In genomic region chr7:22477876-22478450, GRCh38 we compare ENCODE assay signal across 19 cellular contexts. TPM values are rescaled to one million over a fixed set of nuclear protein-coding genes. Genes with fewer than 3 reads are reported as not detected.
A peak's percentile ranks its signal among the peaks of the same experiment; 100 is the strongest.
DNase-seq lines count a peak whose midpoint lies in the region; ATAC-seq and TF ChIP-seq lines count a peak whose summit lies in the region.
"Had no signal": no experiment of that assay in that cellular context is flagged by ENCODE, and none has a peak within 500 bp of the region (broad histone marks: within the 10 kb centered on the region; RNA-seq: fewer than 3 reads in every experiment).

No MANE protein-coding gene starts in this region.

- TF ChIP-seq POLR2A in testis (IDR thresholded peaks at IDR 0.05) = no peak

- H3K79me2 ChIP-seq in SK-N-SH (ENCODE audit: insufficient read depth) = no peaks in the 10 kb centered on the region
- no peaks in the 10 kb centered on the region for H3K79me2 ChIP-seq in mesendoderm (ENCODE audit: control insufficient read depth, insufficient read depth, low read length)

- H3K4ac ChIP-seq in mesendoderm (ENCODE audit: low read depth, low read length) = no peak overlapping the region

- H3K4me1 ChIP-seq in SK-N-SH (ENCODE audit: control insufficient read depth in 1 of 2, insufficient read depth in 2 of 2, low read depth in 1 of 2, low read length in 1 of 2) (peaks cover 0 to 14% of the 10 kb centered on the region in 2 experiments; a peak in 1 of 4 replicates), mesendoderm (ENCODE audit: control insufficient read depth, low read depth, low read length) (peaks cover 8% of the 10 kb centered on the region), testis (peaks cover 11% of the 10 kb centered on the region)
- H3K4me1 ChIP-seq: SJSA1 had no signal

- H3K56ac ChIP-seq in mesendoderm (ENCODE audit: low read length) = peak overlapping the region; percentile 82

- H3K4me2 ChIP-seq in SK-N-SH (no peak overlapping the region), mesendoderm (ENCODE audit: low read length) (no peak overlapping the region)

- H3K36me3 ChIP-seq in SK-N-SH (replicated peaks in 1 of 2; ENCODE audit: control insufficient read depth in 1 of 2, insufficient read depth in 2 of 2, low read length in 1 of 2) = peaks cover 0 to 20% of the 10 kb centered on the region in 2 experiments
- no peaks in the 10 kb centered on the region for H3K36me3 ChIP-seq in WERI-Rb-1
- no peaks in the 10 kb centered on the region for H3K36me3 ChIP-seq in mesendoderm (ENCODE audit: control insufficient read depth, insufficient read depth, low read length)
- no peaks in the 10 kb centered on the region for H3K36me3 ChIP-seq in testis (ENCODE audit: low read depth, missing control alignments)
- H3K36me3 ChIP-seq: SJSA1 had no signal

- no peak for TF ChIP-seq RAD21 in SK-N-SH (IDR thresholded peaks at IDR 0.05; ENCODE audit: low read length)

- no peaks in the 10 kb centered on the region for H3K9me3 ChIP-seq in SK-N-SH
- no peaks in the 10 kb centered on the region for H3K9me3 ChIP-seq in WERI-Rb-1 (ENCODE audit: severe bottlenecking)
- H3K9me3 ChIP-seq in testis = no peaks in the 10 kb centered on the region
- H3K9me3 ChIP-seq: SJSA1 had no signal

- H2BK5ac ChIP-seq in mesendoderm (ENCODE audit: low read length) = peak overlapping the region; percentile 94

- H3K79me1 ChIP-seq in mesendoderm (ENCODE audit: low read length) = no peaks in the 10 kb centered on the region

- H3K27me3 ChIP-seq in SK-N-SH (ENCODE audit: insufficient read depth) (no peaks in the 10 kb centered on the region), WERI-Rb-1 (ENCODE audit: insufficient read depth, low read depth, severe bottlenecking) (no peaks in the 10 kb centered on the region), mesendoderm (ENCODE audit: insufficient read depth, low read length, poor library complexity) (no peaks in the 10 kb centered on the region), testis (no peaks in the 10 kb centered on the region)
- H3K27me3 ChIP-seq: SJSA1 had no signal

- POLR2A ChIA-PET in SK-N-SH (lab: Yijun Ruan, JAX) = no interaction called here

- H3K9me2 ChIP-seq in SK-N-SH = no peaks in the 10 kb centered on the region

- no peak overlapping the region for H2BK15ac ChIP-seq in mesendoderm (replicated peaks; ENCODE audit: low read depth)

- intact Hi-C loops in testis (cut with DNase I; ENCODE audit: low total_unique reads) = no loop called here

- no peak overlapping the region for H3K23ac ChIP-seq in mesendoderm (ENCODE audit: low read length)

- peak overlapping the region; percentile 56 for H2BK120ac ChIP-seq in mesendoderm (ENCODE audit: low read depth, low read length)

- no peak overlapping the region for H4K8ac ChIP-seq in mesendoderm (ENCODE audit: low read depth, low read length)

- DNase-seq in SK-N-SH (no peak), WERI-Rb-1 (peak; percentile 28), mesendoderm (peak; percentile 96), testis (peak; percentile 74), ecto neural progenitor cell (ENCODE audit: low spot score) (no peak)
- DNase-seq: AML-193, DMS79, GOT3, KBM-7, NCI-H1417, NCI-H187 treated with DMSO at 0.1 percent for 48 hours had no signal

- no peaks in the 10 kb centered on the region for H4K20me1 ChIP-seq in SK-N-SH (ENCODE audit: insufficient read depth)

- no peaks in the 10 kb centered on the region for H3F3A ChIP-seq in SK-N-SH (replicated peaks; ENCODE audit: insufficient read depth)

- WGBS in SK-N-SH (ENCODE audit: low lambda C conversion rate) = 62% methylated on average over 10 of the region's 10 CpGs
- no CpG with 5 or more reads among the region's 10 CpGs for WGBS in mesendoderm (ENCODE audit: extremely low coverage, insufficient coverage, low lambda C conversion rate)
- 55 to 67% methylated on average over 10 of the region's 10 CpGs for WGBS in testis, 2 donors

- CTCF ChIA-PET in SK-N-SH (lab: Yijun Ruan, JAX) = interaction anchor here (1.1 to 17.0 kb wide), 2 partner anchors 17 to 366 kb away, joined by 4 to 203 read pairs; no protein-coding TSS in a partner anchor

- H3K27ac ChIP-seq in SK-N-SH (ENCODE audit: low read depth in 2 of 2, low read length in 1 of 2) = no peak overlapping the region
- peak overlapping the region; percentile 62 for H3K27ac ChIP-seq in WERI-Rb-1
- peak overlapping the region; percentile 94 for H3K27ac ChIP-seq in mesendoderm (ENCODE audit: low read depth, low read length)
- peak overlapping the region; percentile 53 for H3K27ac ChIP-seq in testis
- H3K27ac ChIP-seq: 22Rv1, C4-2B, SJSA1 had no signal

- H3K9ac ChIP-seq in SK-N-SH (no peak overlapping the region), mesendoderm (ENCODE audit: low read length) (peak overlapping the region; percentile 38)

- no peak for ATAC-seq in SK-N-SH treated with all-trans-retinoic acid at 6 μM for 48 hours
- no peak for ATAC-seq in HG02852 (IDR thresholded peaks at IDR 0.05; ENCODE audit: unreplicated experiment)
- ATAC-seq in HG03432 (IDR thresholded peaks at IDR 0.05; ENCODE audit: unreplicated experiment) = no peak
- ATAC-seq: HCT116, Panc1 had no signal

- TF ChIP-seq CTCF in SK-N-SH (IDR thresholded peaks at IDR 0.05) (no peak), WERI-Rb-1 (IDR thresholded peaks at IDR 0.05; ENCODE audit: low read depth, low read length) (no peak), testis (IDR thresholded peaks at IDR 0.05) (no peak)

- TF ChIP-seq EP300 in SK-N-SH (IDR thresholded peaks at IDR 0.05; ENCODE audit: borderline replicate concordance in 1 of 2, low read depth in 1 of 2, low read length in 1 of 2) = no peak

- no peak overlapping the region for H2AFZ ChIP-seq in SK-N-SH (ENCODE audit: low read depth)

- no peak overlapping the region for H4K5ac ChIP-seq in mesendoderm (ENCODE audit: low read length)

- H2AK5ac ChIP-seq in mesendoderm (ENCODE audit: low read length) = no peak overlapping the region

- H3K18ac ChIP-seq in mesendoderm (ENCODE audit: low read length) = peak overlapping the region; percentile 72

- no peak overlapping the region for H3K4me3 ChIP-seq in SK-N-SH (ENCODE audit: low read depth in 2 of 2, low read length in 1 of 2)
- no peak overlapping the region for H3K4me3 ChIP-seq in WERI-Rb-1 (ENCODE audit: low read depth, low read length)
- no peak overlapping the region for H3K4me3 ChIP-seq in mesendoderm (ENCODE audit: low read length)
- no peak overlapping the region for H3K4me3 ChIP-seq in testis
- H3K4me3 ChIP-seq: SJSA1 had no signal

TF ChIP-seq in SK-N-SH treated with all-trans-retinoic acid at 6 μM for 48 hours, 23 proteins besides CTCF, POLR2A, EP300 and RAD21 (continues in another document):
- TF ChIP-seq ISL1 (CRISPR knock-in tag; IDR thresholded peaks at IDR 0.05) = peak; percentile 93
- 0 out of 2 replicates have a peak, but pooled peaks have one; percentile 25 for TF ChIP-seq ZFP3 (CRISPR knock-in tag; IDR thresholded peaks at IDR 0.05)
- no peak for TF ChIP-seq PPARA (CRISPR knock-in tag; IDR thresholded peaks at IDR 0.05; ENCODE audit: borderline replicate concordance)
- TF ChIP-seq CREB5 (CRISPR knock-in tag; IDR thresholded peaks at IDR 0.05; ENCODE audit: low read depth) = 0 out of 2 replicates have a peak, but pooled peaks have one; percentile 34

TF ChIP-seq in SK-N-SH, 30 proteins besides CTCF, POLR2A, EP300 and RAD21 (continues in another document):
- no peak for TF ChIP-seq TAF1 (IDR thresholded peaks at IDR 0.05; ENCODE audit: borderline replicate concordance, low read depth, low read length)
- no peak for TF ChIP-seq ELF1 (IDR thresholded peaks at IDR 0.05)
- no peak for TF ChIP-seq POLR2AphosphoS5 (IDR thresholded peaks at IDR 0.05; ENCODE audit: low read depth, low read length)
- TF ChIP-seq, protein P1, sequence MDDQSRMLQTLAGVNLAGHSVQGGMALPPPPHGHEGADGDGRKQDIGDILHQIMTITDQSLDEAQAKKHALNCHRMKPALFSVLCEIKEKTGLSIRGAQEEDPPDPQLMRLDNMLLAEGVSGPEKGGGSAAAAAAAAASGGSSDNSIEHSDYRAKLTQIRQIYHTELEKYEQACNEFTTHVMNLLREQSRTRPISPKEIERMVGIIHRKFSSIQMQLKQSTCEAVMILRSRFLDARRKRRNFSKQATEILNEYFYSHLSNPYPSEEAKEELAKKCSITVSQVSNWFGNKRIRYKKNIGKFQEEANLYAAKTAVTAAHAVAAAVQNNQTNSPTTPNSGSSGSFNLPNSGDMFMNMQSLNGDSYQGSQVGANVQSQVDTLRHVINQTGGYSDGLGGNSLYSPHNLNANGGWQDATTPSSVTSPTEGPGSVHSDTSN (IDR thresholded peaks at IDR 0.05) = no peak
- TF ChIP-seq EZH2phosphoT487 (IDR thresholded peaks at IDR 0.05; ENCODE audit: borderline replicate concordance, low read depth) = no peak
- TF ChIP-seq SIN3A (IDR thresholded peaks at IDR 0.05; ENCODE audit: borderline replicate concordance, low read depth, low read length) = no peak
- TF ChIP-seq, protein P2, sequence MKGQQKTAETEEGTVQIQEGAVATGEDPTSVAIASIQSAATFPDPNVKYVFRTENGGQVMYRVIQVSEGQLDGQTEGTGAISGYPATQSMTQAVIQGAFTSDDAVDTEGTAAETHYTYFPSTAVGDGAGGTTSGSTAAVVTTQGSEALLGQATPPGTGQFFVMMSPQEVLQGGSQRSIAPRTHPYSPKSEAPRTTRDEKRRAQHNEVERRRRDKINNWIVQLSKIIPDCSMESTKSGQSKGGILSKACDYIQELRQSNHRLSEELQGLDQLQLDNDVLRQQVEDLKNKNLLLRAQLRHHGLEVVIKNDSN (IDR thresholded peaks at IDR 0.05; ENCODE audit: borderline replicate concordance, low read depth) = no peak
- no peak for TF ChIP-seq RCOR1 (IDR thresholded peaks at IDR 0.05; ENCODE audit: low read length)
- TF ChIP-seq MXI1 (IDR thresholded peaks at IDR 0.05; ENCODE audit: low read depth, low read length) = no peak
- TF ChIP-seq FOXM1 (IDR thresholded peaks at IDR 0.05; ENCODE audit: low read depth) = no peak
- TF ChIP-seq RXRA (IDR thresholded peaks at IDR 0.05; ENCODE audit: borderline replicate concordance, low read depth) = no peak
- TF ChIP-seq GATA2 (CRISPR knock-in tag; IDR thresholded peaks at IDR 0.05) = no peak
- no peak for TF ChIP-seq RFX5 (IDR thresholded peaks at IDR 0.05; ENCODE audit: low read length)
- no peak for TF ChIP-seq NFIC (IDR thresholded peaks at IDR 0.05; ENCODE audit: borderline replicate concordance)

RNA-seq across cellular contexts. Expression of gene STEAP1B, which starts 22.0 kb away (rescaled TPM):
- 14.7 and 16.6 TPM in 2 replicates for polyA plus RNA-seq in SK-N-SH (2012; rRNA removed)
- 20.5 and 21.4 TPM in 2 replicates for polyA plus RNA-seq in SK-N-SH (2012; cell fraction: cytosol; rRNA removed)
- 5.5 and 9.3 TPM in 2 replicates for polyA plus RNA-seq in SK-N-SH (2012; cell fraction: nucleus; rRNA removed)
- polyA plus RNA-seq in mesendoderm (2013, experiment 1 of 2) = 10.4 TPM
- 10.1 TPM for polyA plus RNA-seq in mesendoderm (2013, experiment 2 of 2)
- 10 to 100 TPM; 11.3 TPM for total RNA-seq in testis
- 7.4 TPM for polyA plus RNA-seq in testis (ENCODE audit: insufficient read depth, low read depth, low replicate concordance)

Comparison
In these comparisons a context has a peak if more than half of its experiments do, and no peak if none do; other contexts are left out.
1. DNase-seq: peak in WERI-Rb-1 (single experiment), mesendoderm (single experiment) and testis (single experiment); none in SK-N-SH (single experiment) and ecto neural progenitor cell (single experiment).
2. H3K27ac ChIP-seq: peak in WERI-Rb-1 (single experiment), mesendoderm (single experiment) and testis (2 of 2); none in SK-N-SH (0 of 2).